ENCODE assay signal across 7 cellular contexts in the genomic region with DNA sequence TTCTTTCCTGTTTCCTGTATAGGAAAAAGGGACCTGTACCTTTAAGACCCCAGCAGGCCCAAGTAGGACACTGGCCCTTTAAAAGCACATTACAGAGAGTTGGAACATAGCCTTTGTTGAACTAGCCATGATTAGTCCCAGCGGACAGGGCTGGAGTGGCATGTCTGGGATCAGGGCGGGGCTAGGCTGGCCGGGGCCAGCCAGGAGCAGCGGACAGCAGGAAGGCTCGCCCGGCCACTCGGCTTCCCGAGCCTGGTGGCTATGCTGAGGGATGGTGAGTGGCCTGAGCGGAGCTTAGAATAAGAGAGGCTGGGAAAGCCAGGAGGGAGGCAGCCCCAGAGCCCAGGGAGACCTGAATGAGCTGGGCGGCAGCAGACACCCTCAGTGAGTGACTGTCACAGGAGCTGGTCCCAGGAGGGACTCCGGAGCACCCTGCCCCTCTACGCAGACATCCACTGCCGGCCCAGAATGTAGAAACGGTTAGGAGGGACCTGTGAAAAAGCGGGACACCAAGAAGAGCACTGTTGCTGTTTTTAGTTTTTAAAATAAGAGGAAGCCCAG.
DNase-seq lines count a peak whose midpoint lies in the region; ATAC-seq and TF ChIP-seq lines count a peak whose summit lies in the region.

No MANE protein-coding gene starts in this region.

- CTCF ChIA-PET in activated CD4-positive, alpha-beta T cell treated with anti-CD3 and anti-CD28 coated beads for 36 hours (lab: Charles Lee), result interaction anchor here (0.6 to 0.7 kb wide), 2 partner anchors 103 to 138 kb away, joined by 3 read pairs; no protein-coding TSS in a partner anchor

- 1 to 6% (median 2%) methylated on average over 15 of the region's 15 CpGs for WGBS in psoas muscle, 3 donors

- no peaks in the 10 kb centered on the region for H3K27me3 ChIP-seq in psoas muscle (ENCODE audit: insufficient read depth in 3 of 3, low read length in 2 of 3)

- no peak overlapping the region for H3K4me3 Mint-ChIP-seq in activated CD4-positive, alpha-beta T cell treated with anti-CD3 and anti-CD28 coated beads for 36 hours
- no peak overlapping the region for H3K4me3 Mint-ChIP-seq in activated T-cell treated with anti-CD3 and anti-CD28 coated beads, Interleukin-2, amount 50 U/mL, for 72 hours

- ATAC-seq in left cardiac atrium (peak; percentile 93), psoas muscle (peak; percentile 85 to 89 (median 88))
- ATAC-seq in activated CD4-positive, alpha-beta T cell treated with anti-CD3 and anti-CD28 coated beads for 36 hours, result no peak
- ATAC-seq in activated T-cell treated with anti-CD3 and anti-CD28 coated beads, Interleukin-2, amount 50 U/mL, for 72 hours (replicated peaks in 1 of 2), result no peak

- no peaks in the 10 kb centered on the region for H3K27me3 Mint-ChIP-seq in activated CD4-positive, alpha-beta T cell treated with anti-CD3 and anti-CD28 coated beads for 36 hours
- H3K27me3 Mint-ChIP-seq in activated T-cell treated with anti-CD3 and anti-CD28 coated beads, Interleukin-2, amount 50 U/mL, for 72 hours (ENCODE audit: low read depth), result peaks cover 9% of the 10 kb centered on the region

- H3K4me3 ChIP-seq in psoas muscle, result peak overlapping the region; percentile 62

- no peaks in the 10 kb centered on the region for H3K36me3 ChIP-seq in psoas muscle (ENCODE audit: insufficient read depth in 1 of 2, low read depth in 1 of 2)

- peaks cover 9% of the 10 kb centered on the region for H3K4me1 Mint-ChIP-seq in activated CD4-positive, alpha-beta T cell treated with anti-CD3 and anti-CD28 coated beads for 36 hours
- peaks cover 6% of the 10 kb centered on the region for H3K4me1 Mint-ChIP-seq in activated T-cell treated with anti-CD3 and anti-CD28 coated beads, Interleukin-2, amount 50 U/mL, for 72 hours (ENCODE audit: low read depth)

- H3K27ac ChIP-seq in psoas muscle, result peak overlapping the region; percentile 87

- intact Hi-C loops in left cardiac atrium (cut with DNase I) (loop anchor here (5.0 to 10.0 kb wide), 2 partner anchors 249 to 251 kb away; no protein-coding TSS in a partner anchor), psoas muscle (cut with DNase I) (loop anchor here in 1 of 2 donors (5.0 kb wide), 1 partner anchor 244 kb away; no protein-coding TSS in a partner anchor)
- intact Hi-C loops in activated CD4-positive, alpha-beta T cell treated with anti-CD3 and anti-CD28 coated beads for 36 hours (cut with DNase I, micrococcal nuclease), result loop anchor here (1.0 kb wide), 2 partner anchors 249 to 250 kb away; no protein-coding TSS in a partner anchor

- peak; percentile 95 for DNase-seq in HuH-7 (ENCODE audit: low spot score)
- DNase-seq in amniotic epithelial cell (ENCODE audit: low read depth), result peak; percentile 72
- peak; percentile 87 for DNase-seq in left cardiac atrium
- peak; percentile 87 to 93 for DNase-seq in psoas muscle
- no peak for DNase-seq in SKM-1 (lab: John Stamatoyannopoulos, UW; ENCODE audit: unreplicated experiment)
- no peak for DNase-seq in activated CD4-positive, alpha-beta T cell treated with anti-CD3 and anti-CD28 coated beads for 36 hours
- DNase-seq in activated T-cell treated with anti-CD3 and anti-CD28 coated beads, Interleukin-2, amount 50 U/mL, for 72 hours, result no peak

- no peak overlapping the region for H3K27ac Mint-ChIP-seq in activated CD4-positive, alpha-beta T cell treated with anti-CD3 and anti-CD28 coated beads for 36 hours
- H3K27ac Mint-ChIP-seq in activated T-cell treated with anti-CD3 and anti-CD28 coated beads, Interleukin-2, amount 50 U/mL, for 72 hours, result no peak overlapping the region

- no peaks in the 10 kb centered on the region for H3K9me3 Mint-ChIP-seq in activated CD4-positive, alpha-beta T cell treated with anti-CD3 and anti-CD28 coated beads for 36 hours (ENCODE audit: low read depth)
- no peaks in the 10 kb centered on the region for H3K9me3 Mint-ChIP-seq in activated T-cell treated with anti-CD3 and anti-CD28 coated beads, Interleukin-2, amount 50 U/mL, for 72 hours

- POLR2A ChIA-PET in activated CD4-positive, alpha-beta T cell treated with anti-CD3 and anti-CD28 coated beads for 36 hours (lab: Charles Lee), result no interaction called here

- no peaks in the 10 kb centered on the region for H3K36me3 Mint-ChIP-seq in activated CD4-positive, alpha-beta T cell treated with anti-CD3 and anti-CD28 coated beads for 36 hours (ENCODE audit: low read depth)
- no peaks in the 10 kb centered on the region for H3K36me3 Mint-ChIP-seq in activated T-cell treated with anti-CD3 and anti-CD28 coated beads, Interleukin-2, amount 50 U/mL, for 72 hours (ENCODE audit: insufficient read depth in 2 of 2)

- TF ChIP-seq CTCF in psoas muscle (IDR thresholded peaks at IDR 0.05), result peak; percentile 25

- H3K4me1 ChIP-seq in psoas muscle, result peaks cover 89% of the 10 kb centered on the region

- no peaks in the 10 kb centered on the region for H3K9me3 ChIP-seq in psoas muscle

Comparison
In these comparisons a context has a peak if more than half of its experiments do, and no peak if none do; other contexts are left out.
1. DNase-seq: peak in HuH-7 (single experiment), amniotic epithelial cell (single experiment), left cardiac atrium (single experiment) and psoas muscle (2 of 2); none in SKM-1 (single experiment), activated CD4-positive, alpha-beta T cell treated with anti-CD3 and anti-CD28 coated beads for 36 hours (single experiment) and activated T-cell treated with anti-CD3 and anti-CD28 coated beads, Interleukin-2, amount 50 U/mL, for 72 hours (0 of 2).
2. ATAC-seq: peak in left cardiac atrium (2 of 2) and psoas muscle (4 of 4); none in activated CD4-positive, alpha-beta T cell treated with anti-CD3 and anti-CD28 coated beads for 36 hours (single experiment) and activated T-cell treated with anti-CD3 and anti-CD28 coated beads, Interleukin-2, amount 50 U/mL, for 72 hours (0 of 2).